ENCODE assay signal across 24 cellular contexts in genomic region chr2:25112113-25112512, GRCh38.
"Had no signal": no experiment of that assay in that cellular context is flagged by ENCODE, and none has a peak within 500 bp of the region (broad histone marks: within the 10 kb centered on the region; RNA-seq: fewer than 3 reads in every experiment).

No MANE protein-coding gene starts in this region.

- H3K9me3 Mint-ChIP-seq: activated T-helper 1 cell treated with anti-CD3 and anti-CD28 coated beads, Interleukin-12 subunit alpha, Interleukin-12 subunit beta, Interleukin-2, Interleukin-4 antibody, amounts not matched to agents 30 ng/mL and 10 ng/mL and 1 ng/mL, durations not matched to agents 14 hours and 24 hours and 36 hours; brain; immature natural killer cell; nephron; stimulated activated effector memory CD8-positive, alpha-beta T cell treated with anti-CD3 and anti-CD28 coated beads, Interleukin-12 subunit alpha, Interleukin-12 subunit beta, amount 100 ng/mL, for 72 hours; T-helper 2 cell treated with Interferon-gamma antibody and Interleukin-4, amounts not matched to agents 5 μg/mL and 100 μg/mL, for 36 hours had no signal

- ATAC-seq: activated CD8-positive, alpha-beta T cell treated with anti-CD3 and anti-CD28 coated beads, Interleukin-2, amount 10 ng/mL, durations not matched to agents 7 days and 5 days; pancreas; right cardiac atrium; stimulated activated effector memory CD8-positive, alpha-beta T cell treated with anti-CD3 and anti-CD28 coated beads, Interleukin-12 subunit alpha, Interleukin-12 subunit beta, amount 100 ng/mL, for 72 hours had no signal

- H3K4me3 ChIP-seq: hepatocyte, pancreas, skin epidermis, vagina had no signal

- H3K27ac Mint-ChIP-seq: activated CD8-positive, alpha-beta T cell treated with anti-CD3 and anti-CD28 coated beads, Interleukin-2, amount 10 ng/mL, durations not matched to agents 7 days and 5 days; activated T-helper 1 cell treated with anti-CD3 and anti-CD28 coated beads, Interleukin-12 subunit alpha, Interleukin-12 subunit beta, Interleukin-2, Interleukin-4 antibody, amounts not matched to agents 30 ng/mL and 10 ng/mL and 1 ng/mL, durations not matched to agents 14 hours and 24 hours and 36 hours; brain; immature natural killer cell; nephron; stimulated activated effector memory CD8-positive, alpha-beta T cell treated with anti-CD3 and anti-CD28 coated beads, Interleukin-12 subunit alpha, Interleukin-12 subunit beta, amount 100 ng/mL, for 72 hours; T-helper 2 cell treated with Interferon-gamma antibody and Interleukin-4, amounts not matched to agents 5 μg/mL and 100 μg/mL, for 36 hours had no signal

- FAIRE-seq: pancreas had no signal

- H3K36me3 ChIP-seq: pancreas, vagina had no signal

- H3K36me3 Mint-ChIP-seq: immature natural killer cell; stimulated activated effector memory CD8-positive, alpha-beta T cell treated with anti-CD3 and anti-CD28 coated beads, Interleukin-12 subunit alpha, Interleukin-12 subunit beta, amount 100 ng/mL, for 72 hours had no signal

- H3K4me3 Mint-ChIP-seq: activated CD8-positive, alpha-beta T cell treated with anti-CD3 and anti-CD28 coated beads, Interleukin-2, amount 10 ng/mL, durations not matched to agents 7 days and 5 days; activated T-helper 1 cell treated with anti-CD3 and anti-CD28 coated beads, Interleukin-12 subunit alpha, Interleukin-12 subunit beta, Interleukin-2, Interleukin-4 antibody, amounts not matched to agents 30 ng/mL and 10 ng/mL and 1 ng/mL, durations not matched to agents 14 hours and 24 hours and 36 hours; brain; immature natural killer cell; nephron; stimulated activated effector memory CD8-positive, alpha-beta T cell treated with anti-CD3 and anti-CD28 coated beads, Interleukin-12 subunit alpha, Interleukin-12 subunit beta, amount 100 ng/mL, for 72 hours; T-helper 2 cell treated with Interferon-gamma antibody and Interleukin-4, amounts not matched to agents 5 μg/mL and 100 μg/mL, for 36 hours had no signal

- H3K4me1 ChIP-seq: pancreas, vagina had no signal

- DNase-seq: activated CD4-positive, alpha-beta T cell treated with anti-CD3 and anti-CD28 coated beads for 1 hour; activated CD4-positive, alpha-beta T cell treated with anti-CD3 and anti-CD28 coated beads, Interleukin-2, amount 50 U/mL, for 1 hour; activated CD8-positive, alpha-beta T cell treated with anti-CD3 and anti-CD28 coated beads, Interleukin-2, amount 10 ng/mL, durations not matched to agents 7 days and 5 days; activated gamma-delta T cell; activated naive CD4-positive, alpha-beta T cell treated with anti-CD3 and anti-CD28 coated beads, Interleukin-2, amount 50 U/mL, for 16 hours; aorta; dermis blood vessel endothelial cell; effector CD8-positive, alpha-beta T cell; foreskin melanocyte; immature natural killer cell; midbrain; pancreas; stimulated activated CD4-positive, alpha-beta T cell treated with anti-CD3 and anti-CD28 coated beads, Interleukin-1b, Interleukin-23, amount 100 ng/mL, for 48 hours; trophoblast cell had no signal

- H3K27ac ChIP-seq: hepatocyte, pancreas, skin epidermis, vagina, VCaP had no signal

- H3K27me3 ChIP-seq: hepatocyte, pancreas, vagina had no signal

- H3K9me3 ChIP-seq: pancreas, vagina had no signal

- H3K4me1 Mint-ChIP-seq: immature natural killer cell; nephron; stimulated activated effector memory CD8-positive, alpha-beta T cell treated with anti-CD3 and anti-CD28 coated beads, Interleukin-12 subunit alpha, Interleukin-12 subunit beta, amount 100 ng/mL, for 72 hours had no signal
